ENCODE assay signal across 8 cellular contexts in genomic region chr11:75583710-75584658, GRCh38. TPM values are rescaled to one million over a fixed set of nuclear protein-coding genes. Genes with fewer than 3 reads are reported as not detected.
DNase-seq lines count a peak whose midpoint lies in the region; ATAC-seq and TF ChIP-seq lines count a peak whose summit lies in the region.

No MANE protein-coding gene starts in this region.

- peak overlapping the region; percentile 86 for H3K4me3 Mint-ChIP-seq in CD4-positive, alpha-beta T cell
- peak overlapping the region; percentile 81 to 85 for H3K4me3 Mint-ChIP-seq in stimulated activated naive B cell treated with anti-CD40 and anti-IgM and Interleukin-4, amounts not matched to agents 10 μg/mL and 1 μg/mL and 100 μg/mL, for 72 hours

- no peaks in the 10 kb centered on the region for H3K27me3 ChIP-seq in CD4-positive, alpha-beta T cell (ENCODE audit: control insufficient read depth, insufficient read depth, low read length)
- H3K27me3 ChIP-seq in HAP-1 (ENCODE audit: low read depth) = no peaks in the 10 kb centered on the region

- no peaks in the 10 kb centered on the region for H3K36me3 ChIP-seq in HAP-1 (replicated peaks)

- peaks cover 14% of the 10 kb centered on the region for H3K4me1 Mint-ChIP-seq in CD4-positive, alpha-beta T cell (ENCODE audit: low read depth)
- peaks cover 23 to 34% of the 10 kb centered on the region in 2 donors for H3K4me1 Mint-ChIP-seq in stimulated activated naive B cell treated with anti-CD40 and anti-IgM and Interleukin-4, amounts not matched to agents 10 μg/mL and 1 μg/mL and 100 μg/mL, for 72 hours

- H3K9me3 Mint-ChIP-seq in CD4-positive, alpha-beta T cell = no peaks in the 10 kb centered on the region
- H3K9me3 Mint-ChIP-seq in stimulated activated naive B cell treated with anti-CD40 and anti-IgM and Interleukin-4, amounts not matched to agents 10 μg/mL and 1 μg/mL and 100 μg/mL, for 72 hours = no peaks in the 10 kb centered on the region

- POLR2A ChIA-PET in CD4-positive, alpha-beta T cell (lab: Charles Lee) = interaction anchor here (0.5 to 0.6 kb wide), 2 partner anchors 22 to 254 kb away, joined by 3 to 5 read pairs; partner anchors contain the start of gene SERPINH1

- no peaks in the 10 kb centered on the region for H3K9me3 ChIP-seq in CD4-positive, alpha-beta T cell (ENCODE audit: control insufficient read depth, low read length)
- no peaks in the 10 kb centered on the region for H3K9me3 ChIP-seq in HAP-1

- in situ Hi-C loops in HAP-1 (cut with MboI; ENCODE audit: low sequenced_read_pairs) = no loop called here

- no peaks in the 10 kb centered on the region for H3K27me3 Mint-ChIP-seq in CD4-positive, alpha-beta T cell
- peaks cover 9 to 16% of the 10 kb centered on the region in 2 donors for H3K27me3 Mint-ChIP-seq in stimulated activated naive B cell treated with anti-CD40 and anti-IgM and Interleukin-4, amounts not matched to agents 10 μg/mL and 1 μg/mL and 100 μg/mL, for 72 hours

- peaks cover 7% of the 10 kb centered on the region for H3K4me1 ChIP-seq in HAP-1

- peak; percentile 11 for ATAC-seq in CD4-positive, alpha-beta T cell (ENCODE audit: poor library complexity)
- peak; percentile 33 to 41 for ATAC-seq in stimulated activated naive B cell treated with anti-CD40 and anti-IgM and Interleukin-4, amounts not matched to agents 10 μg/mL and 1 μg/mL and 100 μg/mL, for 72 hours (replicated peaks)
- ATAC-seq in HG03039 (IDR thresholded peaks at IDR 0.05; ENCODE audit: unreplicated experiment) = no peak

- CTCF ChIA-PET in CD4-positive, alpha-beta T cell (lab: Charles Lee) = no interaction called here

- no peak overlapping the region for H3K27ac ChIP-seq in CD4-positive, alpha-beta T cell (ENCODE audit: low read depth, low read length)

- intact Hi-C loops in CD4-positive, alpha-beta T cell (cut with DNase I, micrococcal nuclease) = no loop called here

- peak overlapping the region; percentile 39 for H3K4me3 ChIP-seq in HAP-1

- no peaks in the 10 kb centered on the region for H3K36me3 Mint-ChIP-seq in CD4-positive, alpha-beta T cell (ENCODE audit: low read depth)
- no peaks in the 10 kb centered on the region for H3K36me3 Mint-ChIP-seq in stimulated activated naive B cell treated with anti-CD40 and anti-IgM and Interleukin-4, amounts not matched to agents 10 μg/mL and 1 μg/mL and 100 μg/mL, for 72 hours

- no peak for DNase-seq in CD4-positive, alpha-beta T cell
- peak; percentile 51 to 82 for DNase-seq in HAP-1 (ENCODE audit: low spot score in 2 of 2)
- peak; percentile 27 to 45 for DNase-seq in SHP77 (lab: John Stamatoyannopoulos, UW)
- peak; percentile 83 for DNase-seq in ecto neural progenitor cell (ENCODE audit: low spot score)
- peak; percentile 93 for DNase-seq in left kidney (ENCODE audit: low read depth, low spot score)
- no peak for DNase-seq in stimulated activated naive B cell treated with anti-CD40 and anti-IgM and Interleukin-4, amounts not matched to agents 10 μg/mL and 1 μg/mL and 100 μg/mL, for 72 hours
- DNase-seq in COLO829 (ENCODE audit: low spot score) = no peak

- TF ChIP-seq CTCF in CD4-positive, alpha-beta T cell (IDR thresholded peaks at IDR 0.05) = peak; percentile 12

- H3K27ac Mint-ChIP-seq in CD4-positive, alpha-beta T cell = peak overlapping the region; percentile 77
- peak overlapping the region; percentile 92 for H3K27ac Mint-ChIP-seq in stimulated activated naive B cell treated with anti-CD40 and anti-IgM and Interleukin-4, amounts not matched to agents 10 μg/mL and 1 μg/mL and 100 μg/mL, for 72 hours

RNA-seq across cellular contexts. Expression of gene SERPINH1, which starts 21.9 kb away (rescaled TPM):
- total RNA-seq in CD4-positive, alpha-beta T cell = 1 to 10 TPM; 3.5 to 4.1 TPM

RNA-seq across cellular contexts. Expression of gene GDPD5, which starts 58.2 kb away (rescaled TPM):
- 100 to 1,000 TPM in 1 of 2 experiments, 10 to 100 TPM in 1; 91.6 to 101 TPM for total RNA-seq in CD4-positive, alpha-beta T cell

Comparison
In these comparisons a context has a peak if more than half of its experiments do, and no peak if none do; other contexts are left out.
1. DNase-seq: peak in HAP-1 (2 of 2), SHP77 (2 of 2), ecto neural progenitor cell (single experiment) and left kidney (single experiment); none in CD4-positive, alpha-beta T cell (0 of 10), stimulated activated naive B cell treated with anti-CD40 and anti-IgM and Interleukin-4, amounts not matched to agents 10 μg/mL and 1 μg/mL and 100 μg/mL, for 72 hours (single experiment) and COLO829 (single experiment).